1 cellular context compared by ENCODE assay signal in the genomic region with DNA sequence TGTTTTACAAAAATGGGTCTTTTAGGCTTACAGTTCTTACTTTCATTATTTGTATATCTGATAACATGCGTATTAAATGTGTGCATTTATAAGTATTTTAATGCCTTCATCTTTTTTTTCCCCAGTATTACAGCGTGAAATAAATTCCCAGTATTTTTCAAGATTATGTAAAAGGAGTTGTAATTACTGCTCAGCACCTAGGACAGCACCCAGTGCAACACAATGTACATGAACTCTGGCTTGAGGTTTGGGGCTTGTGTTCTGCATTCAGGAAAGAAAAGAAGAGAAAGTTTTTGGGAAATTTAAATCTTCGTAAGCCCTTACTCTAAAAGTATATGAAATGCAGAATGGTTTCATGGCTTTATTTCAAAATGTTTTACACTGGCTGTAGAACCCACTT.
TF ChIP-seq lines count a peak whose summit lies in the region.

No MANE protein-coding gene starts in this region.

TF ChIP-seq in GM23338, 12 proteins besides CTCF, POLR2A, EP300 and RAD21 (continued from another document):
- TF ChIP-seq ZNF462 (CRISPR knock-in tag; IDR thresholded peaks at IDR 0.05) (no peak), CREB1 (CRISPR knock-in tag; IDR thresholded peaks at IDR 0.05; ENCODE audit: low read depth) (no peak), STAT1 (IDR thresholded peaks at IDR 0.05; ENCODE audit: unreplicated experiment) (no peak)
